ENCODE assay signal across 20 cellular contexts in genomic region chr2:13597176-13597575, GRCh38.
DNase-seq lines count a peak whose midpoint lies in the region; ATAC-seq, FAIRE-seq and TF ChIP-seq lines count a peak whose summit lies in the region.
"Had no signal": no experiment of that assay in that cellular context is flagged by ENCODE, and none has a peak within 500 bp of the region (broad histone marks: within the 10 kb centered on the region; RNA-seq: fewer than 3 reads in every experiment).

No MANE protein-coding gene starts in this region.

- DNase-seq in HS-5 (ENCODE audit: low read depth) (peak; percentile 30), bronchial epithelial cell (ENCODE audit: low read depth) (peak; percentile 36), fibroblast of peridontal ligament (ENCODE audit: extremely low read depth) (peak; percentile 33), NCI-H146 treated with DMSO at 0.1 percent for 48 hours (lab: John Stamatoyannopoulos, UW; ENCODE audit: unreplicated experiment) (no peak), pancreas (no peak), ovary (no peak), gastrocnemius medialis (no peak)
- DNase-seq: ACHN; BE2C; C1 segment of cervical spinal cord; Caco-2; CD4-positive, CD25-positive, alpha-beta regulatory T cell; CD8-positive, alpha-beta memory T cell; GDM1; H9 had no signal

- H3K27ac ChIP-seq in pancreas (no peak overlapping the region), ovary (no peak overlapping the region), gastrocnemius medialis (no peak overlapping the region)

- intact Hi-C loops in pancreas (cut with DNase I) (no loop called here), ovary (cut with DNase I) (no loop called here), gastrocnemius medialis (cut with DNase I; ENCODE audit: low total_unique reads) (no loop called here)

- no peaks in the 10 kb centered on the region for H3K36me3 ChIP-seq in bronchial epithelial cell (ENCODE audit: control insufficient read depth, insufficient read depth, low read length)
- no peaks in the 10 kb centered on the region for H3K36me3 ChIP-seq in skeletal muscle satellite cell (ENCODE audit: insufficient read depth, low read length)
- H3K36me3 ChIP-seq in pancreas: no peaks in the 10 kb centered on the region
- no peaks in the 10 kb centered on the region for H3K36me3 ChIP-seq in ovary
- no peaks in the 10 kb centered on the region for H3K36me3 ChIP-seq in gastrocnemius medialis
- H3K36me3 ChIP-seq: BE2C had no signal

- WGBS in pancreas, 2 donors: 86 to 87% methylated on average over 2 of the region's 2 CpGs
- WGBS in ovary, 3 donors: 85 to 89% (median 89%) methylated on average over 2 of the region's 2 CpGs

- peak overlapping the region; percentile 24 for H3K4me2 ChIP-seq in skeletal muscle satellite cell (ENCODE audit: low read length)

- no peak for ATAC-seq in pancreas
- no peak for ATAC-seq in gastrocnemius medialis

- in situ Hi-C loops in gastrocnemius medialis (cut with MboI; ENCODE audit: low sequenced_read_pairs in 4 of 4): no loop called here

- H3K9me3 ChIP-seq in skeletal muscle satellite cell (replicated peaks; ENCODE audit: low read length) (no peaks in the 10 kb centered on the region), pancreas (no peaks in the 10 kb centered on the region), ovary (no peaks in the 10 kb centered on the region), gastrocnemius medialis (no peaks in the 10 kb centered on the region)
- H3K9me3 ChIP-seq: BE2C, Caco-2 had no signal

- H3K27me3 ChIP-seq in bronchial epithelial cell (ENCODE audit: control insufficient read depth, insufficient read depth, low read length): no peaks in the 10 kb centered on the region
- no peaks in the 10 kb centered on the region for H3K27me3 ChIP-seq in skeletal muscle satellite cell (ENCODE audit: control insufficient read depth, insufficient read depth, low read length)
- H3K27me3 ChIP-seq in pancreas: no peaks in the 10 kb centered on the region
- no peaks in the 10 kb centered on the region for H3K27me3 ChIP-seq in ovary
- H3K27me3 ChIP-seq in gastrocnemius medialis: no peaks in the 10 kb centered on the region
- H3K27me3 ChIP-seq: BE2C had no signal

- TF ChIP-seq POLR2A in ovary (IDR thresholded peaks at IDR 0.05): no peak
- TF ChIP-seq POLR2A in gastrocnemius medialis (IDR thresholded peaks at IDR 0.05): no peak

- no peak overlapping the region for H3K9ac ChIP-seq in skeletal muscle satellite cell (ENCODE audit: low read depth, low read length)

- peaks cover 23% of the 10 kb centered on the region for H3K4me1 ChIP-seq in skeletal muscle satellite cell (ENCODE audit: control insufficient read depth, insufficient read depth, low read length)
- no peaks in the 10 kb centered on the region for H3K4me1 ChIP-seq in pancreas
- H3K4me1 ChIP-seq in ovary (ENCODE audit: insufficient read depth): no peaks in the 10 kb centered on the region
- H3K4me1 ChIP-seq in gastrocnemius medialis: no peaks in the 10 kb centered on the region
- H3K4me1 ChIP-seq: Caco-2 had no signal

- TF ChIP-seq EP300 in ovary (IDR thresholded peaks at IDR 0.05): no peak

- TF ChIP-seq CTCF in bronchial epithelial cell (IDR thresholded peaks at IDR 0.05; ENCODE audit: insufficient read depth, low read length, severe bottlenecking): no peak
- no peak for TF ChIP-seq CTCF in pancreas (IDR thresholded peaks at IDR 0.05)
- no peak for TF ChIP-seq CTCF in ovary (IDR thresholded peaks at IDR 0.05)
- no peak for TF ChIP-seq CTCF in gastrocnemius medialis (IDR thresholded peaks at IDR 0.05 in 4 of 5, conservative IDR thresholded peaks at IDR 0.05 in 1 of 5)

- H3K4me3 ChIP-seq in bronchial epithelial cell (ENCODE audit: low read depth, low read length) (no peak overlapping the region), skeletal muscle satellite cell (ENCODE audit: low read length) (no peak overlapping the region), pancreas (no peak overlapping the region), ovary (no peak overlapping the region), gastrocnemius medialis (no peak overlapping the region)

- FAIRE-seq in bronchial epithelial cell (lab: Jason Lieb, UNC) (no peak), pancreas (lab: Jason Lieb, UNC) (no peak)
- FAIRE-seq: A204.1, GM12892, GM18507, H1 had no signal

Comparison
In these comparisons a context has a peak if more than half of its experiments do, and no peak if none do; other contexts are left out.
1. DNase-seq: peak in HS-5 (single experiment), bronchial epithelial cell (single experiment) and fibroblast of peridontal ligament (single experiment); none in NCI-H146 treated with DMSO at 0.1 percent for 48 hours (single experiment), pancreas (0 of 6), ovary (0 of 5) and gastrocnemius medialis (0 of 2).